ENCODE assay signal across 18 cellular contexts in the genomic region with DNA sequence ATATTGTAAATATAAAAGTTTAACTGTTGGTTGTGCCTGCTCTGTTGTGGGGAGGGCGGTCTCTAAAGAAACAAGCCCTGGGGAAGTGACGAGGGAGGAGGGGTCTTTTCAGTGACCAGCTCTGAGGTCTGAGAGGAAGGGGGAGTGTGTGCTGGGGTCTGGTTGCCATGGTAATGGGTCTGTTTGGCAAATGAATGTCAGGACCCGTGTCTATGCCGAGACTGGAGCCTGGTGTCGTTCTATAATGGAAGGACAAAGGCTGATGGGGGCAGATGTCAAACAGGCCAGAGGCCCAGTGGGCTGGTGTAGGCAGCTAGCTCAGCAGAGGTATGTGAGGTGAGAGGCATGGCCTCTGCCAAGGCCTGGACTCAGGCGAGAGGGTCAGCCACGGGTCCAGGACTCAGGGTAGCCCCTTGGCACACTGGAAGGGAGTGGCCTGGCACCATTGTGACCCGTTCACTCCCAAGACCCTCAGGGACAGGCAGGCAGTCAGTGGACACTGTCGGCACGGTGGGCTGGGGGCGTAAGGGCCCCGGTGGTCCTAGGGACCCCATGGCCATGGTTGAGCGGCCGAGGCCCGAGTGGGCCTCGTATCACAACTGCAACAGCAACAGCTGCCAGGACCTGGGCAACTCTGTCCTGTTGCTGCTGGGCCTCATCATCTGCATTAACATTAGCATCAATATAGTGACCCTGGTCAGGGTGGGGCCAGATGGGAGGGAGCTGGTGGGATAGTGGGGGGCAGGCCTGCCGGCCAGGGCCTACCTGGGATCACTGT. TPM values are rescaled to one million over a fixed set of nuclear protein-coding genes. Genes with fewer than 3 reads are reported as not detected.
DNase-seq lines count a peak whose midpoint lies in the region; ATAC-seq, FAIRE-seq and TF ChIP-seq lines count a peak whose summit lies in the region.
"Had no signal": no experiment of that assay in that cellular context is flagged by ENCODE, and none has a peak within 500 bp of the region (broad histone marks: within the 10 kb centered on the region; RNA-seq: fewer than 3 reads in every experiment).

A gene with protein sequence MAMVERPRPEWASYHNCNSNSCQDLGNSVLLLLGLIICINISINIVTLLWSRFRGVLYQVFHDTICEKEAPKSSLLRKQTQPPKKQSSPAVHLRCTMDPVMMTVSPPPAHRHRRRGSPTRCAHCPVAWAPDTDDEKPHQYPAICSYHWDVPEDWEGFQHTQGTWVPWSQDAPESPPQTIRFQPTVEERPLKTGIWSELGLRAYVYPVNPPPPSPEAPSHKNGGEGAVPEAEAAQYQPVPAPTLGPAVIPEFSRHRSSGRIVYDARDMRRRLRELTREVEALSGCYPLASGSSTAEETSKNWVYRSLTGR (plus strand): TSS at position 492 of the 778 bp plus-strand sequence. CDS start 61 bp downstream, at position 553.

- H3K9me3 Mint-ChIP-seq in GM23338 (no peaks in the 10 kb centered on the region), glutamatergic neuron (ENCODE audit: unreplicated experiment) (peaks cover 11% of the 10 kb centered on the region)
- H3K9me3 Mint-ChIP-seq: CD14-positive monocyte had no signal

- H3K27me3 ChIP-seq in GM23338 (ENCODE audit: insufficient read depth) = no peaks in the 10 kb centered on the region
- no peaks in the 10 kb centered on the region for H3K27me3 ChIP-seq in neuronal stem cell (ENCODE audit: control insufficient read depth in 3 of 3, insufficient read depth in 3 of 3, low read depth in 1 of 3, low read length in 3 of 3)
- H3K27me3 ChIP-seq in esophagus squamous epithelium = no peaks in the 10 kb centered on the region
- H3K27me3 ChIP-seq: Peyer's patch had no signal

- H3K18ac ChIP-seq in neuronal stem cell (ENCODE audit: low read length) = peak within 1 kb of the TSS; percentile 99

- H3K4me1 ChIP-seq in GM23338 (ENCODE audit: insufficient read depth) (no peaks in the 10 kb centered on the region), neuronal stem cell (ENCODE audit: control insufficient read depth in 2 of 2, insufficient read depth in 1 of 2, low read depth in 1 of 2, low read length in 2 of 2) (peaks cover 26 to 38% of the 10 kb centered on the region in 2 donors), esophagus squamous epithelium (no peaks in the 10 kb centered on the region)
- H3K4me1 ChIP-seq: Peyer's patch had no signal

- no peaks in the 10 kb centered on the region for H3K9me2 ChIP-seq in GM23338 (ENCODE audit: insufficient read depth)

- peak within 1 kb of the TSS; percentile 32 for H4K91ac ChIP-seq in neuronal stem cell (ENCODE audit: low read depth, low read length, poor library complexity)

- H4K20me1 ChIP-seq in GM23338 (replicated peaks; ENCODE audit: insufficient read depth) = no peaks in the 10 kb centered on the region; the same call in 1 of the 2 replicates

- peak within 1 kb of the TSS; percentile 52 for H3K23ac ChIP-seq in neuronal stem cell (ENCODE audit: low read depth, low read length, poor library complexity)

- FAIRE-seq in HTR-8/SVneo (lab: Jason Lieb, UNC) = no peak
- FAIRE-seq: A204.1, H54 had no signal

- no CpG with 5 or more reads among the region's 17 CpGs for WGBS in neuronal stem cell (ENCODE audit: extremely low coverage in 2 of 2, insufficient read length in 2 of 2, insufficient replicate concordance in 1 of 2), 2 donors
- WGBS in esophagus squamous epithelium, 2 donors = 57% methylated on average over 7 to 11 of the region's 17 CpGs

- H3K36me3 Mint-ChIP-seq in GM23338 (ENCODE audit: low read depth) (peaks cover 17% of the 10 kb centered on the region), glutamatergic neuron (ENCODE audit: unreplicated experiment) (peaks cover 7% of the 10 kb centered on the region)
- H3K36me3 Mint-ChIP-seq: CD14-positive monocyte had no signal

- H4K8ac ChIP-seq in neuronal stem cell (ENCODE audit: low read depth, low read length) = no peak within 1 kb of the TSS

- TF ChIP-seq CTCF in GM23338 (conservative IDR thresholded peaks at IDR 0.05; ENCODE audit: low read depth in 2 of 2) (no peak), glutamatergic neuron (IDR thresholded peaks at IDR 0.05; ENCODE audit: partially characterized antibody, unreplicated experiment) (no peak), esophagus squamous epithelium (IDR thresholded peaks at IDR 0.05) (no peak)

- no peak for TF ChIP-seq POLR2A in esophagus squamous epithelium (IDR thresholded peaks at IDR 0.05)

- H3F3A ChIP-seq in GM23338 (replicated peaks; ENCODE audit: low read depth) = no peaks in the 10 kb centered on the region

- H2BK12ac ChIP-seq in neuronal stem cell (ENCODE audit: low read length) = peak within 1 kb of the TSS; percentile 65

- no peaks in the 10 kb centered on the region for H3K79me2 ChIP-seq in GM23338 (replicated peaks; ENCODE audit: insufficient read depth)

- H3K4me3 Mint-ChIP-seq in GM23338 = no peak within 1 kb of the TSS; the same call in 2 of the 3 replicates
- H3K4me3 Mint-ChIP-seq in glutamatergic neuron (ENCODE audit: unreplicated experiment) = peak within 1 kb of the TSS; percentile 55
- H3K4me3 Mint-ChIP-seq: CD14-positive monocyte had no signal

- no peak within 1 kb of the TSS for H2AFZ ChIP-seq in GM23338
- no peak within 1 kb of the TSS for H2AFZ ChIP-seq in neuronal stem cell (ENCODE audit: low read length)

- DNase-seq in GM23338 (ENCODE audit: low spot score) (peak; percentile 58), glutamatergic neuron (no peak), neuronal stem cell (ENCODE audit: low spot score) (peak; percentile 87), iPS-NIHi11 (ENCODE audit: low spot score) (no peak), HTR-8/SVneo (ENCODE audit: insufficient read length, low spot score) (no peak), esophagus squamous epithelium (lab: John Stamatoyannopoulos, UW) (no peak)
- DNase-seq in stimulated activated CD4-positive, alpha-beta T cell treated with anti-CD3 and anti-CD28 coated beads, Interleukin-2, amount 100 ng/mL, for 48 hours = no peak
- DNase-seq: COR-L47, DMS153, EL, NCI-H1436, NCI-H2081, NCI-H524, Peyer's patch had no signal

- peaks cover 4% of the 10 kb centered on the region for H3K79me1 ChIP-seq in neuronal stem cell (ENCODE audit: low read depth, low read length)

- H3K4me2 ChIP-seq in GM23338 (no peak within 1 kb of the TSS), neuronal stem cell (ENCODE audit: insufficient read depth, low read length, poor library complexity, severe bottlenecking) (peak within 1 kb of the TSS; percentile 41)

- H2BK5ac ChIP-seq in neuronal stem cell (ENCODE audit: low read length) = peak within 1 kb of the TSS; percentile 71

- peak within 1 kb of the TSS; percentile 6 for H2BK120ac ChIP-seq in neuronal stem cell (ENCODE audit: low read depth, low read length)

- peak within 1 kb of the TSS; percentile 13 for H2BK15ac ChIP-seq in neuronal stem cell (ENCODE audit: low read length)

- intact Hi-C loops in esophagus squamous epithelium (cut with DNase I) = no loop called here

- H3K4ac ChIP-seq in neuronal stem cell (ENCODE audit: low read length) = peak within 1 kb of the TSS; percentile 94

- H3K9me3 ChIP-seq in neuronal stem cell (replicated peaks in 1 of 2; ENCODE audit: control insufficient read depth in 2 of 2, insufficient read depth in 1 of 2, low read depth in 1 of 2, low read length in 2 of 2) (no peaks in the 10 kb centered on the region), esophagus squamous epithelium (no peaks in the 10 kb centered on the region)
- H3K9me3 ChIP-seq: Peyer's patch had no signal

- H3K36me3 ChIP-seq in GM23338 (ENCODE audit: insufficient read depth) = no peaks in the 10 kb centered on the region
- peaks cover 22 to 36% of the 10 kb centered on the region in 2 donors for H3K36me3 ChIP-seq in neuronal stem cell (replicated peaks in 1 of 2; ENCODE audit: control insufficient read depth in 2 of 2, insufficient read depth in 2 of 2, low read length in 2 of 2)
- peaks cover 0 to 22% (median 0%) of the 10 kb centered on the region in 3 donors for H3K36me3 ChIP-seq in esophagus squamous epithelium
- H3K36me3 ChIP-seq: Peyer's patch had no signal

- peak within 1 kb of the TSS; percentile 96 for H3K14ac ChIP-seq in neuronal stem cell (ENCODE audit: low read length)

- no peak within 1 kb of the TSS for H3K27ac ChIP-seq in GM23338 (ENCODE audit: low read depth)
- H3K27ac ChIP-seq in neuronal stem cell (replicated peaks; ENCODE audit: low read length) = peak within 1 kb of the TSS; percentile 51
- H3K27ac ChIP-seq in esophagus squamous epithelium = no peak within 1 kb of the TSS
- H3K27ac ChIP-seq: Peyer's patch had no signal

- H3K27me3 Mint-ChIP-seq in GM23338 (ENCODE audit: insufficient read depth, low read depth, poor library complexity) = peaks cover 17% of the 10 kb centered on the region
- H3K27me3 Mint-ChIP-seq in glutamatergic neuron (ENCODE audit: unreplicated experiment) = peaks cover 14% of the 10 kb centered on the region

- no peak for ATAC-seq in GM23338
- ATAC-seq in SK-N-SH treated with all-trans-retinoic acid at 6 μM for 48 hours = peak; percentile 15

- H3K4me3 ChIP-seq in GM23338 (no peak within 1 kb of the TSS), neuronal stem cell (ENCODE audit: low read length in 2 of 2) (no peak within 1 kb of the TSS), esophagus squamous epithelium (no peak within 1 kb of the TSS)
- H3K4me3 ChIP-seq: Peyer's patch had no signal

- H3K9ac ChIP-seq in neuronal stem cell (ENCODE audit: low read depth, low read length, poor library complexity) = peak within 1 kb of the TSS; percentile 84

- H3K4me1 Mint-ChIP-seq in GM23338 (peaks cover 28% of the 10 kb centered on the region), glutamatergic neuron (ENCODE audit: low read depth, unreplicated experiment) (peaks cover 19% of the 10 kb centered on the region)
- H3K4me1 Mint-ChIP-seq: CD14-positive monocyte had no signal

- peak within 1 kb of the TSS; percentile 95 for H2AK5ac ChIP-seq in neuronal stem cell (ENCODE audit: low read depth, low read length)

- H3K27ac Mint-ChIP-seq in GM23338 (peak within 1 kb of the TSS; percentile 67; the same call in 1 of the 2 replicates), glutamatergic neuron (ENCODE audit: unreplicated experiment) (peak within 1 kb of the TSS; percentile 45)

TF ChIP-seq in GM23338, 12 proteins besides CTCF, POLR2A, EP300 and RAD21 (continues in another document):
- no peak for TF ChIP-seq NANOG (IDR thresholded peaks at IDR 0.05; ENCODE audit: borderline replicate concordance)
- no peak for TF ChIP-seq STAT1 (IDR thresholded peaks at IDR 0.05; ENCODE audit: unreplicated experiment)
- no peak for TF ChIP-seq ZNF114 (CRISPR knock-in tag; IDR thresholded peaks at IDR 0.05)

TF ChIP-seq in SK-N-SH treated with all-trans-retinoic acid at 6 μM for 48 hours, 23 proteins besides CTCF, POLR2A, EP300 and RAD21 (continues in another document):
- no peak for TF ChIP-seq ZFP3 (CRISPR knock-in tag; IDR thresholded peaks at IDR 0.05)
- TF ChIP-seq ZFP30 (CRISPR knock-in tag; IDR thresholded peaks at IDR 0.05) = no peak
- no peak for TF ChIP-seq ZC3H10 (CRISPR knock-in tag; IDR thresholded peaks at IDR 0.05)
- no peak for TF ChIP-seq ZNF8 (CRISPR knock-in tag; IDR thresholded peaks at IDR 0.05)
- TF ChIP-seq PPARA (CRISPR knock-in tag; IDR thresholded peaks at IDR 0.05; ENCODE audit: borderline replicate concordance) = no peak

RNA-seq across cellular contexts. Expression of the gene that starts here (rescaled TPM):
- total RNA-seq in GM23338 (2014; rRNA removed; shearing (Covaris generic)) = not detected in 2 replicates
- not detected in 2 replicates for polyA plus RNA-seq in GM23338 (2016; fragmentation: Nextera tagmentation; extraction: Ambion mirVana)
- total RNA-seq in glutamatergic neuron (ENCODE audit: unreplicated experiment) = not detected
- not detected for polyA plus RNA-seq in neuronal stem cell (2013, experiment 1 of 2)
- not detected for polyA plus RNA-seq in neuronal stem cell (2013, experiment 2 of 2)
- not detected for total RNA-seq in esophagus squamous epithelium
- total RNA-seq: Peyer's patch had no signal
- polyA plus RNA-seq: CD14-positive monocyte had no signal

Comparison
In these comparisons a context has a peak if more than half of its experiments do, and no peak if none do; other contexts are left out.
1. Peak in DNase-seq in GM23338; RNA of the gene not detected or under 1 TPM.